In genomic region chr12:77830952-77831351, GRCh38 we compare ENCODE assay signal across 23 cellular contexts. TPM values are rescaled to one million over a fixed set of nuclear protein-coding genes. Genes with fewer than 3 reads are reported as not detected.
DNase-seq lines count a peak whose midpoint lies in the region; ATAC-seq, FAIRE-seq and TF ChIP-seq lines count a peak whose summit lies in the region.
"Had no signal": no experiment of that assay in that cellular context is flagged by ENCODE, and none has a peak within 500 bp of the region (broad histone marks: within the 10 kb centered on the region; RNA-seq: fewer than 3 reads in every experiment).

No MANE protein-coding gene starts in this region.

- H3K4me2 ChIP-seq in BLaER1: 0 out of 2 replicates have a peak overlapping the region, but pooled peaks have one; percentile 9
- peak overlapping the region; percentile 10 for H3K4me2 ChIP-seq in astrocyte (ENCODE audit: low read length)
- H3K4me2 ChIP-seq: A549 had no signal

- H3K36me3 ChIP-seq in BLaER1 (no peaks in the 10 kb centered on the region), astrocyte (ENCODE audit: insufficient read depth, low read length) (no peaks in the 10 kb centered on the region), psoas muscle (ENCODE audit: insufficient read depth in 1 of 2, low read depth in 1 of 2) (no peaks in the 10 kb centered on the region)
- H3K36me3 ChIP-seq: esophagus squamous epithelium, pancreas, transverse colon had no signal

- BruUV-seq in MCF 10A (replicated peaks; lab: Mats Ljungman, UMichigan): no TSS peak

- H3K9me3 ChIP-seq in BLaER1 (no peaks in the 10 kb centered on the region), astrocyte (ENCODE audit: insufficient read depth, low read depth, low read length) (no peaks in the 10 kb centered on the region), psoas muscle (no peaks in the 10 kb centered on the region)
- H3K9me3 ChIP-seq: A549, esophagus squamous epithelium, pancreas, transverse colon had no signal

- ATAC-seq in left ventricle myocardium superior (peak; percentile 33), psoas muscle (no peak), HG02840 (IDR thresholded peaks at IDR 0.05; ENCODE audit: low FRiP score, unreplicated experiment) (no peak)
- ATAC-seq: A549, Panc1 had no signal

- intact Hi-C loops in left ventricle myocardium superior (cut with micrococcal nuclease): no loop called here
- intact Hi-C loops in psoas muscle (cut with DNase I): no loop called here
- intact Hi-C loops in activated T-helper 1 cell treated with anti-CD3 and anti-CD28 coated beads, Interleukin-12 subunit alpha, Interleukin-12 subunit beta, Interleukin-2, Interleukin-4 antibody, amounts not matched to agents 30 ng/mL and 10 ng/mL and 1 ng/mL, durations not matched to agents 14 hours and 24 hours and 36 hours (cut with micrococcal nuclease): no loop called here
- intact Hi-C loops in MCF 10A (cut with micrococcal nuclease): no loop called here

- H3K79me2 ChIP-seq in astrocyte (ENCODE audit: insufficient read depth, low read length): no peaks in the 10 kb centered on the region

- H3K4me1 ChIP-seq in BLaER1: peaks cover 16% of the 10 kb centered on the region
- no peaks in the 10 kb centered on the region for H3K4me1 ChIP-seq in astrocyte (ENCODE audit: insufficient read depth, low read length)
- H3K4me1 ChIP-seq in psoas muscle: no peaks in the 10 kb centered on the region
- H3K4me1 ChIP-seq: A549, esophagus squamous epithelium, pancreas, transverse colon had no signal

- H3K27me3 Mint-ChIP-seq in astrocyte (ENCODE audit: low read depth, unreplicated experiment): no peaks in the 10 kb centered on the region
- no peaks in the 10 kb centered on the region for H3K27me3 Mint-ChIP-seq in activated T-helper 1 cell treated with anti-CD3 and anti-CD28 coated beads, Interleukin-12 subunit alpha, Interleukin-12 subunit beta, Interleukin-2, Interleukin-4 antibody, amounts not matched to agents 30 ng/mL and 10 ng/mL and 1 ng/mL, durations not matched to agents 14 hours and 24 hours and 36 hours (ENCODE audit: insufficient read depth)
- H3K27me3 Mint-ChIP-seq in MCF 10A (ENCODE audit: insufficient read depth, unreplicated experiment): no peaks in the 10 kb centered on the region
- H3K27me3 Mint-ChIP-seq: activated CD4-positive, alpha-beta T cell treated with anti-CD3 and anti-CD28 coated beads, Interleukin-2, amount 10 ng/mL, durations not matched to agents 24 days and 14 days; CD4-positive, CD25-positive, alpha-beta regulatory T cell had no signal

- H3K9me3 Mint-ChIP-seq in astrocyte (ENCODE audit: unreplicated experiment): no peaks in the 10 kb centered on the region
- no peaks in the 10 kb centered on the region for H3K9me3 Mint-ChIP-seq in activated T-helper 1 cell treated with anti-CD3 and anti-CD28 coated beads, Interleukin-12 subunit alpha, Interleukin-12 subunit beta, Interleukin-2, Interleukin-4 antibody, amounts not matched to agents 30 ng/mL and 10 ng/mL and 1 ng/mL, durations not matched to agents 14 hours and 24 hours and 36 hours
- no peaks in the 10 kb centered on the region for H3K9me3 Mint-ChIP-seq in MCF 10A (ENCODE audit: unreplicated experiment)
- H3K9me3 Mint-ChIP-seq: activated CD4-positive, alpha-beta T cell treated with anti-CD3 and anti-CD28 coated beads, Interleukin-2, amount 10 ng/mL, durations not matched to agents 24 days and 14 days had no signal

- H2AFZ ChIP-seq in astrocyte (ENCODE audit: low read depth, low read length): no peak overlapping the region

- H3K4me1 Mint-ChIP-seq in astrocyte (ENCODE audit: low read depth, unreplicated experiment) (peaks cover 9% of the 10 kb centered on the region), MCF 10A (ENCODE audit: insufficient read depth, unreplicated experiment) (peaks cover 6% of the 10 kb centered on the region)
- H3K4me1 Mint-ChIP-seq in activated T-helper 1 cell treated with anti-CD3 and anti-CD28 coated beads, Interleukin-12 subunit alpha, Interleukin-12 subunit beta, Interleukin-2, Interleukin-4 antibody, amounts not matched to agents 30 ng/mL and 10 ng/mL and 1 ng/mL, durations not matched to agents 14 hours and 24 hours and 36 hours (ENCODE audit: low read depth): no peaks in the 10 kb centered on the region
- H3K4me1 Mint-ChIP-seq: activated CD4-positive, alpha-beta T cell treated with anti-CD3 and anti-CD28 coated beads, Interleukin-2, amount 10 ng/mL, durations not matched to agents 24 days and 14 days; CD4-positive, CD25-positive, alpha-beta regulatory T cell had no signal

- DNase-seq in astrocyte (ENCODE audit: low read depth) (peak; percentile 3), left ventricle myocardium superior (no peak), psoas muscle (no peak), MCF 10A (ENCODE audit: unreplicated experiment) (no peak)
- no peak for DNase-seq in activated T-helper 1 cell treated with anti-CD3 and anti-CD28 coated beads, Interleukin-12 subunit alpha, Interleukin-12 subunit beta, Interleukin-2, Interleukin-4 antibody, amounts not matched to agents 30 ng/mL and 10 ng/mL and 1 ng/mL, durations not matched to agents 14 hours and 24 hours and 36 hours (ENCODE audit: low spot score)
- DNase-seq in activated T-cell treated with anti-CD3 and anti-CD28 coated beads, Interleukin-2, amount 50 U/mL, for 1 hour: no peak
- DNase-seq: activated CD4-positive, alpha-beta T cell treated with anti-CD3 and anti-CD28 coated beads, Interleukin-2, amount 10 ng/mL, durations not matched to agents 24 days and 14 days; activated CD8-positive, alpha-beta memory T cell treated with anti-CD3 and anti-CD28 coated beads, Interleukin-2, amount 50 U/mL, for 4 hours; activated naive CD4-positive, alpha-beta T cell; CD4-positive, CD25-positive, alpha-beta regulatory T cell; DMS153; esophagus squamous epithelium; hippocampal formation; KBM-7; NCI-H1105; NCI-H774; pancreas; transverse colon had no signal

- CTCF ChIA-PET in MCF 10A (lab: Yijun Ruan, JAX): interaction anchor here (0.6 to 2.1 kb wide), 4 partner anchors 14 to 680 kb away, joined by 3 to 7 read pairs (median 4); no protein-coding TSS in a partner anchor

- peak overlapping the region; percentile 7 for H3K27ac Mint-ChIP-seq in astrocyte (ENCODE audit: unreplicated experiment)
- H3K27ac Mint-ChIP-seq in activated T-helper 1 cell treated with anti-CD3 and anti-CD28 coated beads, Interleukin-12 subunit alpha, Interleukin-12 subunit beta, Interleukin-2, Interleukin-4 antibody, amounts not matched to agents 30 ng/mL and 10 ng/mL and 1 ng/mL, durations not matched to agents 14 hours and 24 hours and 36 hours: no peak overlapping the region
- H3K27ac Mint-ChIP-seq in MCF 10A (ENCODE audit: low read depth, unreplicated experiment): no peak overlapping the region
- H3K27ac Mint-ChIP-seq: activated CD4-positive, alpha-beta T cell treated with anti-CD3 and anti-CD28 coated beads, Interleukin-2, amount 10 ng/mL, durations not matched to agents 24 days and 14 days had no signal

- H3K4me3 ChIP-seq in BLaER1: no peak overlapping the region
- no peak overlapping the region for H3K4me3 ChIP-seq in astrocyte (ENCODE audit: insufficient read depth, low read depth, low read length)
- peak overlapping the region; percentile 8 for H3K4me3 ChIP-seq in psoas muscle
- H3K4me3 ChIP-seq: A549, transverse colon had no signal

- H3K36me3 Mint-ChIP-seq in astrocyte (ENCODE audit: low read depth, unreplicated experiment) (no peaks in the 10 kb centered on the region), MCF 10A (ENCODE audit: insufficient read depth, unreplicated experiment) (no peaks in the 10 kb centered on the region)
- H3K36me3 Mint-ChIP-seq in activated T-helper 1 cell treated with anti-CD3 and anti-CD28 coated beads, Interleukin-12 subunit alpha, Interleukin-12 subunit beta, Interleukin-2, Interleukin-4 antibody, amounts not matched to agents 30 ng/mL and 10 ng/mL and 1 ng/mL, durations not matched to agents 14 hours and 24 hours and 36 hours (ENCODE audit: low read depth): no peaks in the 10 kb centered on the region
- H3K36me3 Mint-ChIP-seq: CD4-positive, CD25-positive, alpha-beta regulatory T cell had no signal

- H4K20me1 ChIP-seq in BLaER1 (no peaks in the 10 kb centered on the region), astrocyte (ENCODE audit: insufficient read depth, low read length) (no peaks in the 10 kb centered on the region)

- POLR2A ChIA-PET in MCF 10A (lab: Yijun Ruan, JAX): interaction anchor here (0.7 kb wide), 1 partner anchor 9 kb away, joined by 3 read pairs; no protein-coding TSS in a partner anchor

- H3K27me3 ChIP-seq in BLaER1 (no peaks in the 10 kb centered on the region), astrocyte (ENCODE audit: insufficient read depth, low read length) (no peaks in the 10 kb centered on the region), psoas muscle (ENCODE audit: insufficient read depth in 3 of 3, low read length in 2 of 3) (no peaks in the 10 kb centered on the region)
- H3K27me3 ChIP-seq: esophagus squamous epithelium, pancreas, transverse colon had no signal

- H3K4me3 Mint-ChIP-seq in astrocyte (ENCODE audit: unreplicated experiment) (no peak overlapping the region), MCF 10A (ENCODE audit: unreplicated experiment) (no peak overlapping the region)
- no peak overlapping the region for H3K4me3 Mint-ChIP-seq in activated T-helper 1 cell treated with anti-CD3 and anti-CD28 coated beads, Interleukin-12 subunit alpha, Interleukin-12 subunit beta, Interleukin-2, Interleukin-4 antibody, amounts not matched to agents 30 ng/mL and 10 ng/mL and 1 ng/mL, durations not matched to agents 14 hours and 24 hours and 36 hours
- H3K4me3 Mint-ChIP-seq: activated CD4-positive, alpha-beta T cell treated with anti-CD3 and anti-CD28 coated beads, Interleukin-2, amount 10 ng/mL, durations not matched to agents 24 days and 14 days; CD4-positive, CD25-positive, alpha-beta regulatory T cell had no signal

- no peak for TF ChIP-seq CTCF in astrocyte (IDR thresholded peaks at IDR 0.05; ENCODE audit: insufficient read depth, low read depth, low read length)
- no peak for TF ChIP-seq CTCF in psoas muscle (IDR thresholded peaks at IDR 0.05)
- no peak for TF ChIP-seq CTCF in MCF 10A (IDR thresholded peaks at IDR 0.05; ENCODE audit: unreplicated experiment)

- H3K27ac ChIP-seq in BLaER1 (no peak overlapping the region), astrocyte (ENCODE audit: low read depth, low read length) (no peak overlapping the region), psoas muscle (no peak overlapping the region)
- H3K27ac ChIP-seq: A549, pancreas had no signal

- FAIRE-seq in astrocyte (lab: Jason Lieb, UNC): no peak
- FAIRE-seq: A549, pancreas, TTC549 had no signal

- H3K9ac ChIP-seq in BLaER1 (no peak overlapping the region), astrocyte (ENCODE audit: low read length) (no peak overlapping the region)

RNA-seq across cellular contexts. Expression of gene NAV3, which starts 0.3 kb away (rescaled TPM):
- total RNA-seq in astrocyte: 24.1 and 29.7 TPM in 2 replicates
- 3.3 TPM for total RNA-seq in left ventricle myocardium superior
- total RNA-seq in psoas muscle: 1 to 10 TPM; 2.2 to 4.2 (median 3.4) TPM
- polyA plus RNA-seq in psoas muscle: 1 to 10 TPM in 1 of 3 donors, under 1 TPM in 2; 0.47 to 1.2 (median 0.61) TPM
- total RNA-seq in activated T-helper 1 cell treated with anti-CD3 and anti-CD28 coated beads, Interleukin-12 subunit alpha, Interleukin-12 subunit beta, Interleukin-2, Interleukin-4 antibody, amounts not matched to agents 30 ng/mL and 10 ng/mL and 1 ng/mL, durations not matched to agents 14 hours and 24 hours and 36 hours: not detected in 2 replicates
- total RNA-seq in MCF 10A (2022): 7.1 and 8.4 TPM in 2 replicates
- total RNA-seq: activated CD4-positive, alpha-beta T cell treated with anti-CD3 and anti-CD28 coated beads, Interleukin-2, amount 10 ng/mL, durations not matched to agents 24 days and 14 days; CD4-positive, CD25-positive, alpha-beta regulatory T cell had no signal
- polyA plus RNA-seq: CD4-positive, CD25-positive, alpha-beta regulatory T cell had no signal
